8 cellular contexts compared by ENCODE assay signal in the genomic region with DNA sequence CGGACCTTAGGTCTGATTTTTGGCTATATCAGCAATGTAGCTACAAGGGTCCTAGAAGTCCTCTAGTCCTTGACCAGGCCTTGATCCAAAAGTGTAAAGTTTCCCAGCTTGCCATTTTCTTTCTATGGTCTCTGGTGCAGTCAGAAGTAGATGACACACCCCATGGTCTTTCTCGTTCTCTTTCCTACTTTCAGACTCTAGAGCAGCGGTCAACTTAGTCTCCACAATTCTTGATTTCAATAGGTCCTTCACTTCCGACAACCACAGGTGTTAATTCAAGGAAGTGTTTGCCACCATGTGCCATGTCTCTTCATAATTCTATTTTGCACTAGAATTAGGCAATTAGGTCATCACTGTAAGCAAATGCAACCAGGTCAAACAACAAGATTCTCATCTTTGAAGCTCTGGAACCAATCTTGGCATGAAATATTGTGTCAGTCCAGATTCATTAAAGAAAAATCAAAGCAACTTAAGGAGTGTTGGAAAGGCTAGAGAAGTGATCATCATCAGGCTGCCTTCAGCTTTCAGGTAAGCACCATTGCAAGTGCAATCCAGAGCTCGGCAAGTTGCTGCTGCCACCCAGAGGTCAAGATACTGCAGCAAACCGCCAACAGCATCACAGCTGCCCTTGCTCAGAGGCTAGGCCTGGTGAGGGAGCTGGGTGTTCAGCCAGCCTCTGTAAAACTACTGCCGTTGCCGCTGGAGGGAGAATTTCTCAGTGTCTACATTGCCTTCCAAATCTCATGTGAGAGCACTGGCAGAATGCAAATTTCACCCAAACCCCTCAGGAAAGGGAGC. TPM values are rescaled to one million over a fixed set of nuclear protein-coding genes. Genes with fewer than 3 reads are reported as not detected.
A peak's percentile ranks its signal among the peaks of the same experiment; 100 is the strongest.
DNase-seq lines count a peak whose midpoint lies in the region; ATAC-seq lines count a peak whose summit lies in the region.

No MANE protein-coding gene starts in this region.

- H3K36me3 Mint-ChIP-seq in effector memory CD8-positive, alpha-beta T cell (ENCODE audit: insufficient read depth) = no peaks in the 10 kb centered on the region

- no peaks in the 10 kb centered on the region for H3K4me1 ChIP-seq in SJSA1 (replicated peaks)

- H3K27me3 ChIP-seq in SJSA1 (replicated peaks) = peaks cover 9% of the 10 kb centered on the region

- H3K4me1 Mint-ChIP-seq in effector memory CD8-positive, alpha-beta T cell (ENCODE audit: low read depth in 2 of 2) = peaks cover 16 to 25% of the 10 kb centered on the region in 2 donors

- peaks cover 0 to 6% of the 10 kb centered on the region in 2 donors for H3K27me3 Mint-ChIP-seq in effector memory CD8-positive, alpha-beta T cell

- ATAC-seq in GM19452 (IDR thresholded peaks at IDR 0.05; ENCODE audit: unreplicated experiment) (peak; percentile 82), HG03558 (IDR thresholded peaks at IDR 0.05; ENCODE audit: extremely low read depth, unreplicated experiment) (peak; percentile 81)
- peak; percentile 98 for ATAC-seq in effector memory CD8-positive, alpha-beta T cell (replicated peaks)

- no peak overlapping the region for H3K27ac ChIP-seq in SJSA1

- no peak overlapping the region for H3K4me3 ChIP-seq in SJSA1

- no peak overlapping the region for H3K4me3 Mint-ChIP-seq in effector memory CD8-positive, alpha-beta T cell

- no peaks in the 10 kb centered on the region for H3K9me3 ChIP-seq in SJSA1 (replicated peaks)

- DNase-seq in DMS153 (lab: John Stamatoyannopoulos, UW) = peak; percentile 5
- no peak for DNase-seq in DMS153 treated with DMSO at 0.1 percent for 48 hours (lab: John Stamatoyannopoulos, UW; ENCODE audit: unreplicated experiment)
- peak; percentile 6 to 42 for DNase-seq in SJSA1 (ENCODE audit: low read depth in 1 of 2, low spot score in 2 of 2)
- DNase-seq in effector memory CD8-positive, alpha-beta T cell = peak; percentile 56 to 67 (median 61)
- peak; percentile 49 for DNase-seq in midbrain (lab: John Stamatoyannopoulos, UW)
- DNase-seq in occipital lobe (lab: John Stamatoyannopoulos, UW) = no peak

- no peak overlapping the region for H3K27ac Mint-ChIP-seq in effector memory CD8-positive, alpha-beta T cell

- H3K36me3 ChIP-seq in SJSA1 = no peaks in the 10 kb centered on the region

- no peaks in the 10 kb centered on the region for H3K9me3 Mint-ChIP-seq in effector memory CD8-positive, alpha-beta T cell

RNA-seq across cellular contexts. Expression of gene SYNE1, which starts 5.6 kb away (rescaled TPM):
- 28.7 and 53.6 TPM in 2 replicates for total RNA-seq in SJSA1 (2014; rRNA removed; shearing (Covaris generic))
- total RNA-seq in occipital lobe = 316 TPM

RNA-seq across cellular contexts. Expression of gene MYCT1, which starts 54.9 kb away (rescaled TPM):
- 0.39 TPM in 1 of 2 replicates, not detected in the other for total RNA-seq in SJSA1 (2014; rRNA removed; shearing (Covaris generic))
- total RNA-seq in occipital lobe = 4.7 TPM

Comparison
In these comparisons a context has a peak if more than half of its experiments do, and no peak if none do; other contexts are left out.
1. DNase-seq: peak in DMS153 (single experiment), SJSA1 (2 of 2), effector memory CD8-positive, alpha-beta T cell (3 of 3) and midbrain (single experiment); none in DMS153 treated with DMSO at 0.1 percent for 48 hours (single experiment) and occipital lobe (single experiment).
2. Peak in every context shown above with its lines, with median percentiles within 50 percentile points of each other: ATAC-seq.